12 cellular contexts compared by ENCODE assay signal in the genomic region with DNA sequence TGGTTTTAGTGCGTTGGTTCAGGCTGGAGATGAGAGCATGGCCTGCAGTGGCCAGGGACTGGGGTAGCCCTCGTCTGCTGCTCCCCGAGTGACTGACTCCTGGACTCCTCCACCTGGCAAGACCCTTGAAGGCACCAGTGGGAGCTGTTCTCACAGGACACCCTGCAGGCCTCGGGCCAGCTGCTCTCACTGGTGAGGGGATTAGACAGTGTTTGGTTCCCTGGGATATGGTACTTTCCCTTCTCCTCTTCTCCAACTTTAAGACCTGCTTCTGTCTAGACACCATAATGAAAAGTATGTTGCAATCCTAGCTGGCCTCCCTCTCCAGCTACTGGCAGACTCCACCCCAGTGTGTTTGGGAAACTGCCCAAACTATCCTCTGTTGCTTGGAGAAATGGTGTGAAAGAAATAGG.
DNase-seq lines count a peak whose midpoint lies in the region; ATAC-seq and TF ChIP-seq lines count a peak whose summit lies in the region.
"Had no signal": no experiment of that assay in that cellular context is flagged by ENCODE, and none has a peak within 500 bp of the region (broad histone marks: within the 10 kb centered on the region; RNA-seq: fewer than 3 reads in every experiment).

No MANE protein-coding gene starts in this region.

- ATAC-seq in GM21786 (IDR thresholded peaks at IDR 0.05; ENCODE audit: unreplicated experiment) = no peak
- no peak for ATAC-seq in HG03442 (IDR thresholded peaks at IDR 0.05; ENCODE audit: unreplicated experiment)
- no peak for ATAC-seq in GM18517 (IDR thresholded peaks at IDR 0.05; ENCODE audit: unreplicated experiment)
- ATAC-seq: natural killer cell treated with Interleukin-12 subunit alpha and Interleukin-12 subunit beta and Interleukin-15 and Interleukin-18, amount 100 ng/mL, for 72 hours had no signal

- no peak overlapping the region for H3K27ac ChIP-seq in fibroblast of lung (ENCODE audit: insufficient read depth, low read length)
- H3K27ac ChIP-seq: C4-2B had no signal

- H3K79me2 ChIP-seq in fibroblast of lung (ENCODE audit: control insufficient read depth, insufficient read depth, low read length) = no peaks in the 10 kb centered on the region

- H3K4me1 ChIP-seq in fibroblast of lung (ENCODE audit: control insufficient read depth, extremely low read depth, insufficient read depth, low read length) = peaks cover 14% of the 10 kb centered on the region

- H3K4me2 ChIP-seq in fibroblast of lung (ENCODE audit: extremely low read depth, insufficient read depth, low read length) = no peak overlapping the region

- H3K9ac ChIP-seq in fibroblast of lung (ENCODE audit: insufficient read depth, low read length) = no peak overlapping the region

- no peaks in the 10 kb centered on the region for H3K27me3 ChIP-seq in BJ (ENCODE audit: control insufficient read depth, insufficient read depth, low read length)
- peaks cover 4% of the 10 kb centered on the region for H3K27me3 ChIP-seq in fibroblast of lung (ENCODE audit: control insufficient read depth, insufficient read depth, low read length)

- CTCF ChIA-PET in BJ (lab: Yijun Ruan, JAX) = no interaction called here

- POLR2A ChIA-PET in BJ (lab: Charles Lee) = interaction anchor here (0.8 kb wide), 1 partner anchor 30 kb away, joined by 3 read pairs; no protein-coding TSS in a partner anchor

- H3K4me3 ChIP-seq in BJ (ENCODE audit: low read depth, low read length) (no peak overlapping the region), fibroblast of lung (replicated peaks in 1 of 4; ENCODE audit: control extremely low read depth in 1 of 4, insufficient read depth in 1 of 4, low read depth in 3 of 4, low read length in 4 of 4) (no peak overlapping the region)

- no peaks in the 10 kb centered on the region for H3K9me3 ChIP-seq in fibroblast of lung (ENCODE audit: control insufficient read depth, insufficient read depth, low read depth, low read length)

- DNase-seq in BJ (ENCODE audit: low read depth) (peak; percentile 66), NCI-H446 (lab: John Stamatoyannopoulos, UW) (peak; percentile 82 to 92), fibroblast of lung (ENCODE audit: low read depth in 2 of 2) (peak; percentile 83 to 90), mucosa of gallbladder (ENCODE audit: low spot score) (peak; percentile 20)
- no peak for DNase-seq in activated effector memory CD4-positive, alpha-beta T cell treated with anti-CD3 and anti-CD28 coated beads, Interleukin-2, amount 50 U/mL, for 16 hours
- DNase-seq: activated CD8-positive, alpha-beta memory T cell treated with anti-CD3 and anti-CD28 coated beads, Interleukin-2, amount 50 U/mL, for 4 hours; T-helper 9 cell had no signal

- TF ChIP-seq CTCF in BJ (IDR thresholded peaks at IDR 0.05; ENCODE audit: insufficient read depth, low read depth, low read length) (no peak), fibroblast of lung (conservative IDR thresholded peaks at IDR 0.05 in 1 of 2, IDR thresholded peaks at IDR 0.05 in 1 of 2; ENCODE audit: low read depth in 1 of 2, low read length in 2 of 2) (no peak)

- no peaks in the 10 kb centered on the region for H4K20me1 ChIP-seq in fibroblast of lung (ENCODE audit: control insufficient read depth, extremely low read depth, insufficient read depth, low read length)

- no peak overlapping the region for H2AFZ ChIP-seq in fibroblast of lung (ENCODE audit: low read length)

- H3K36me3 ChIP-seq in BJ (ENCODE audit: control insufficient read depth, insufficient read depth, low read length) (no peaks in the 10 kb centered on the region), fibroblast of lung (ENCODE audit: control insufficient read depth, insufficient read depth, low read length) (no peaks in the 10 kb centered on the region)
